ENCODE assay signal across 13 cellular contexts in the genomic region with DNA sequence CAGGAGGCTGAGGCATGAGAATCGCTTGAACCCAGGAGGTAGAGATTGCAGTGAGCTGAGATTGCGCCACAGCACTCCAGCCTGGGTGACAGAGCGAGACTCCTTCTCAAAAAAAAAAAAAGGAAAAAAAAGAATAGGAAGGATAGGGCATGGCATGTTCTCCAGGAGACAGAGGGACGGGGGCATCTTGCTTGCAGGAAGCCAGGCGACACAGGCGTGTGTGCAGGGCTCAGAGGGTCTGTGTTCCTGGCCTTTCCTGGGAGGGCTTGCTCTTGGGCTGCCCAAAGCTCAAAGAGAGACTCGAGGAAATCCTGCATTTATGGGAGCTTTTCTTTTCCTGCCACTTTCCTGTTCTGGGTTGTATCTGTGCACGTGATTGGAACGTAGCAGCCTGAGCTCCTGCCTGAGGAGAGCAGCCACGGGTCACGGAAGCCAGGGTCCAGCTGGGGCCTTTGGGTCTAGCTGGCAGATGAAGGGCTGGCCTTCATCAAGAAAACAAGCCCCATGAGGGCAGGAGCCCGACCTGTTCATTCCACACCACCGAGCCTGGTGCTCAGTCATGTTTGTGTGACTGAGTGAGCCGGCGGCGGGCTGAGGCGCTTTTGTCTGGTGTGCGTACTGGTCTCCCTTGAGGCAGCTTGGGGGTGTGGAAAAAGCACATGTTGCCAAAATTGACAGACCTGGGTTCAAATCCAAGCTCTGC. TPM values are rescaled to one million over a fixed set of nuclear protein-coding genes. Genes with fewer than 3 reads are reported as not detected.
A peak's percentile ranks its signal among the peaks of the same experiment; 100 is the strongest.
DNase-seq lines count a peak whose midpoint lies in the region; ATAC-seq, FAIRE-seq and TF ChIP-seq lines count a peak whose summit lies in the region.
"Had no signal": no experiment of that assay in that cellular context is flagged by ENCODE, and none has a peak within 500 bp of the region (broad histone marks: within the 10 kb centered on the region; RNA-seq: fewer than 3 reads in every experiment).

No MANE protein-coding gene starts in this region.

- DNase-seq in RWPE1 (ENCODE audit: low spot score) (no peak), H1 (ENCODE audit: low read depth in 1 of 2, low spot score in 2 of 2) (no peak), lung (ENCODE audit: low spot score) (no peak), NCI-H774 (lab: John Stamatoyannopoulos, UW) (no peak), nucleus accumbens (lab: John Stamatoyannopoulos, UW) (no peak), mesenchymal stem cell (no peak), NCI-H1436 (lab: John Stamatoyannopoulos, UW) (no peak)
- DNase-seq: activated gamma-delta T cell treated with Interleukin-2 at 50 U/mL for 16 hours; CD8-positive, alpha-beta T cell; NCI-H1105; NCI-H510A treated with DMSO at 0.1 percent for 48 hours had no signal

- H3K79me1 ChIP-seq in H1 (ENCODE audit: low read depth, low read length), result peaks cover 35% of the 10 kb centered on the region
- peaks cover under 1% of the 10 kb centered on the region for H3K79me1 ChIP-seq in mesenchymal stem cell (replicated peaks; ENCODE audit: low read length, poor library complexity, severe bottlenecking)

- H4K5ac ChIP-seq in H1 (ENCODE audit: insufficient read length, low read depth, low read length), result no peak overlapping the region

- no peak overlapping the region for H3K23ac ChIP-seq in H1 (ENCODE audit: insufficient read length)
- no peak overlapping the region for H3K23ac ChIP-seq in mesenchymal stem cell (ENCODE audit: low read length in 2 of 2)

- H2BK20ac ChIP-seq in H1 (ENCODE audit: low read length), result no peak overlapping the region

- ATAC-seq in lung (ENCODE audit: insufficient read depth, low FRiP score), result no peak
- ATAC-seq: CD8-positive, alpha-beta T cell had no signal

- CTCF ChIA-PET in RWPE1 (lab: Yijun Ruan, JAX), result interaction anchor here (0.6 to 0.9 kb wide), 4 partner anchors 14 to 220 kb away, joined by 3 to 5 read pairs (median 4); no protein-coding TSS in a partner anchor
- CTCF ChIA-PET in H1 (lab: Charles Lee; ENCODE audit: partially characterized antibody), result interaction anchor here (0.8 to 6.2 kb wide), 10 partner anchors 9 to 70 kb away, joined by 3 to 39 read pairs (median 5); no protein-coding TSS in a partner anchor

- peaks cover 12 to 39% (median 20%) of the 10 kb centered on the region in 4 experiments for H3K36me3 ChIP-seq in H1 (ENCODE audit: control insufficient read depth in 2 of 4, insufficient read depth in 4 of 4, low read length in 3 of 4)
- H3K36me3 ChIP-seq in lung (ENCODE audit: control insufficient read depth in 2 of 2, insufficient read depth in 2 of 2, low read length in 2 of 2), result peaks cover 4 to 52% of the 10 kb centered on the region in 2 donors
- peaks cover 8 to 37% of the 10 kb centered on the region in 2 donors for H3K36me3 ChIP-seq in stomach smooth muscle (ENCODE audit: control insufficient read depth in 2 of 2, insufficient read depth in 2 of 2, low read length in 2 of 2)
- H3K36me3 ChIP-seq in mesenchymal stem cell (ENCODE audit: control insufficient read depth in 1 of 2, insufficient read depth in 2 of 2, low read depth in 1 of 2, low read length in 2 of 2), result peaks cover 58 to 95% of the 10 kb centered on the region in 2 experiments

- no peaks in the 10 kb centered on the region; a peak in 1 of 7 replicates for H3K27me3 ChIP-seq in H1 (replicated peaks in 1 of 4; ENCODE audit: control insufficient read depth in 3 of 4, extremely low read depth in 1 of 4, insufficient read depth in 3 of 4, low read length in 3 of 4)
- no peaks in the 10 kb centered on the region for H3K27me3 ChIP-seq in lung (ENCODE audit: control insufficient read depth, insufficient read depth)
- no peaks in the 10 kb centered on the region for H3K27me3 ChIP-seq in stomach smooth muscle (ENCODE audit: control insufficient read depth in 1 of 2, insufficient read depth in 2 of 2, low read length in 2 of 2)
- no peaks in the 10 kb centered on the region for H3K27me3 ChIP-seq in mesenchymal stem cell (ENCODE audit: control insufficient read depth in 1 of 2, insufficient read depth in 1 of 2, low read length in 2 of 2)

- no peak overlapping the region for H3K4me3 ChIP-seq in H1 (ENCODE audit: extremely low read depth in 1 of 4, insufficient read depth in 2 of 4, low read depth in 3 of 4, low read length in 4 of 4)
- H3K4me3 ChIP-seq in lung, result no peak overlapping the region
- H3K4me3 ChIP-seq in stomach smooth muscle (ENCODE audit: low read length in 2 of 2), result no peak overlapping the region
- H3K4me3 ChIP-seq in mesenchymal stem cell (ENCODE audit: insufficient read depth in 1 of 2, low read depth in 1 of 2, low read length in 2 of 2), result no peak overlapping the region

- no peak overlapping the region for H2BK120ac ChIP-seq in H1 (replicated peaks; ENCODE audit: low read depth, low read length)
- H2BK120ac ChIP-seq in mesenchymal stem cell (ENCODE audit: low read depth, low read length), result no peak overlapping the region

- no peak overlapping the region for H3K4ac ChIP-seq in H1 (replicated peaks; ENCODE audit: insufficient read length, low read depth, low read length)
- H3K4ac ChIP-seq in mesenchymal stem cell (ENCODE audit: low read depth in 1 of 2, low read length in 2 of 2), result no peak overlapping the region

- 93% methylated on average over 15 of the region's 18 CpGs; no CpG with 5 or more reads in 1 of the 2 experiments for WGBS in H1 (ENCODE audit: extremely low coverage in 1 of 2, insufficient coverage in 1 of 2, insufficient read length in 1 of 2, insufficient replicate concordance in 2 of 2, low coverage in 1 of 2, low lambda C conversion rate in 2 of 2, missing lambda C conversion rate in 1 of 2), 2 experiments
- WGBS in lung, 2 donors, result 74 to 83% methylated on average over 17 to 18 of the region's 18 CpGs
- WGBS in mesenchymal stem cell, result 94% methylated on average over 18 of the region's 18 CpGs

- POLR2A ChIA-PET in RWPE1 (lab: Yijun Ruan, JAX; ENCODE audit: low non-redundant PET) (interaction anchor here (0.6 to 0.7 kb wide), 2 partner anchors 14 to 187 kb away, joined by 4 read pairs; no protein-coding TSS in a partner anchor), H1 (lab: Charles Lee; ENCODE audit: partially characterized antibody) (interaction anchor here (1.0 to 3.5 kb wide), 8 partner anchors 10 to 52 kb away, joined by 3 to 15 read pairs (median 7); partner anchors contain the start of gene ACTN4)

- H3K23me2 ChIP-seq in H1 (ENCODE audit: low read depth, low read length), result no peaks in the 10 kb centered on the region

- H4K20me1 ChIP-seq in H1 (replicated peaks in 1 of 2; ENCODE audit: control insufficient read depth in 1 of 2, insufficient read depth in 2 of 2, low read length in 2 of 2), result peaks cover 18 to 31% of the 10 kb centered on the region in 2 experiments

- no peak overlapping the region for H2AK5ac ChIP-seq in H1 (ENCODE audit: low read depth, low read length)
- no peak overlapping the region for H2AK5ac ChIP-seq in mesenchymal stem cell (ENCODE audit: low read length, severe bottlenecking)

- TF ChIP-seq CTCF in RWPE1 (conservative IDR thresholded peaks at IDR 0.05; ENCODE audit: low read depth) (no peak), H1 (IDR thresholded peaks at IDR 0.05; ENCODE audit: control extremely low read depth in 1 of 3, insufficient read depth in 1 of 3, low read depth in 1 of 3, low read length in 3 of 3) (no peak), lung (IDR thresholded peaks at IDR 0.05; ENCODE audit: control extremely low read depth, extremely low read depth) (no peak)

- no peaks in the 10 kb centered on the region for H3K9me3 ChIP-seq in H1 (ENCODE audit: insufficient read depth in 2 of 2, low read depth in 1 of 2, low read length in 1 of 2)
- H3K9me3 ChIP-seq in lung (ENCODE audit: control insufficient read depth in 2 of 2, insufficient read depth in 1 of 2, low read length in 1 of 2), result no peaks in the 10 kb centered on the region
- no peaks in the 10 kb centered on the region for H3K9me3 ChIP-seq in stomach smooth muscle (ENCODE audit: control insufficient read depth in 2 of 2, low read length in 2 of 2)
- no peaks in the 10 kb centered on the region for H3K9me3 ChIP-seq in mesenchymal stem cell (ENCODE audit: control insufficient read depth, low read length)

- H4K91ac ChIP-seq in H1 (replicated peaks; ENCODE audit: insufficient read length, low read length) (no peak overlapping the region), mesenchymal stem cell (ENCODE audit: low read length) (no peak overlapping the region)

- H2AFZ ChIP-seq in H1 (ENCODE audit: low read length), result no peak overlapping the region
- H2AFZ ChIP-seq in mesenchymal stem cell (ENCODE audit: low read depth, low read length), result no peak overlapping the region

- H3K9ac ChIP-seq in H1 (replicated peaks in 1 of 4; ENCODE audit: extremely low read depth in 1 of 4, low read depth in 3 of 4, low read length in 3 of 4), result no peak overlapping the region
- no peak overlapping the region for H3K9ac ChIP-seq in stomach smooth muscle (ENCODE audit: low read length in 2 of 2)
- H3K9ac ChIP-seq in mesenchymal stem cell (ENCODE audit: low read length), result no peak overlapping the region

- no peak overlapping the region for H3K14ac ChIP-seq in H1 (ENCODE audit: insufficient read length)
- no peak overlapping the region for H3K14ac ChIP-seq in mesenchymal stem cell (ENCODE audit: low read length in 2 of 2)

- no peak overlapping the region for H3K56ac ChIP-seq in H1 (replicated peaks; ENCODE audit: insufficient read length, low read depth, low read length)

- no peak for TF ChIP-seq RAD21 in H1 (IDR thresholded peaks at IDR 0.05 in 1 of 2, conservative IDR thresholded peaks at IDR 0.05 in 1 of 2; ENCODE audit: low read depth in 2 of 2, low read length in 2 of 2)

- H2BK15ac ChIP-seq in H1 (ENCODE audit: low read length), result no peak overlapping the region
- H2BK15ac ChIP-seq in mesenchymal stem cell (ENCODE audit: low read depth, poor library complexity, severe bottlenecking), result no peak overlapping the region

- no peak overlapping the region for H3K4me2 ChIP-seq in H1 (ENCODE audit: insufficient read depth in 1 of 2, low read depth in 2 of 2, low read length in 2 of 2)
- H3K4me2 ChIP-seq in mesenchymal stem cell (ENCODE audit: low read length, poor library complexity, severe bottlenecking), result no peak overlapping the region

- H2BK12ac ChIP-seq in H1 (ENCODE audit: low read depth, low read length) (no peak overlapping the region), mesenchymal stem cell (ENCODE audit: low read length in 2 of 2) (no peak overlapping the region)

- H3K4me1 ChIP-seq in H1 (replicated peaks in 1 of 4; ENCODE audit: control insufficient read depth in 3 of 4, insufficient read depth in 4 of 4, low read length in 3 of 4) (peaks cover 0 to 16% (median 10%) of the 10 kb centered on the region in 4 experiments; a peak in 5 of 7 replicates), lung (ENCODE audit: control insufficient read depth in 2 of 2, insufficient read depth in 2 of 2, low read length in 2 of 2) (peaks cover 8 to 47% of the 10 kb centered on the region in 2 donors), stomach smooth muscle (ENCODE audit: control insufficient read depth, insufficient read depth, low read length) (peaks cover 76% of the 10 kb centered on the region), mesenchymal stem cell (ENCODE audit: control insufficient read depth, insufficient read depth, low read depth, low read length) (peaks cover 70% of the 10 kb centered on the region)

- FAIRE-seq in H1 (lab: Jason Lieb, UNC), result no peak
- FAIRE-seq: frontal cortex had no signal

- H3K18ac ChIP-seq in H1 (ENCODE audit: extremely low read depth, low read length) (no peak overlapping the region), mesenchymal stem cell (ENCODE audit: low read depth in 1 of 2, low read length in 2 of 2) (no peak overlapping the region)

- H3K79me2 ChIP-seq in H1 (ENCODE audit: control insufficient read depth in 1 of 2, insufficient read depth in 2 of 2, low read length in 2 of 2), result peaks cover 0 to 49% of the 10 kb centered on the region in 2 experiments; a peak in 2 of 4 replicates

- no peak for TF ChIP-seq POLR2A in H1 (IDR thresholded peaks at IDR 0.05; ENCODE audit: control extremely low read depth in 1 of 2, low read depth in 2 of 2, low read length in 2 of 2)

- peak overlapping the region; percentile 87 for H3K27ac ChIP-seq in RWPE1
- H3K27ac ChIP-seq in H1 (ENCODE audit: low read depth, low read length), result no peak overlapping the region
- H3K27ac ChIP-seq in lung (ENCODE audit: low read depth in 1 of 2, low read length in 1 of 2), result peak overlapping the region; percentile 23 to 59
- peak overlapping the region; percentile 80 for H3K27ac ChIP-seq in stomach smooth muscle (ENCODE audit: low read length)
- H3K27ac ChIP-seq in mesenchymal stem cell (ENCODE audit: low read length, poor library complexity, severe bottlenecking), result no peak overlapping the region

- no peak for TF ChIP-seq EP300 in H1 (IDR thresholded peaks at IDR 0.05; ENCODE audit: borderline replicate concordance in 1 of 2, low read depth in 2 of 2, low read length in 2 of 2)

- H4K8ac ChIP-seq in H1 (ENCODE audit: extremely low read depth, insufficient read depth, low read length) (peak overlapping the region; percentile 79; the same call in 1 of the 2 replicates), mesenchymal stem cell (ENCODE audit: low read length) (no peak overlapping the region)

- H2BK5ac ChIP-seq in H1 (ENCODE audit: low read depth, low read length), result no peak overlapping the region
- no peak overlapping the region for H2BK5ac ChIP-seq in mesenchymal stem cell (ENCODE audit: low read depth, low read length, poor library complexity, severe bottlenecking)

RNA-seq across cellular contexts. Expression of gene CAPN12, which starts 44.5 kb away (rescaled TPM):
- 7.9 and 8.8 TPM in 2 replicates for total RNA-seq in H1 (2021; fragmentation: NEBNext Ultra II Directional; extraction: Animal tissue kit (Norgen Biotek cat#: 25700))
- polyA plus RNA-seq in H1 (2011; rRNA removed) (20.0 and 25.9 TPM in 2 replicates), lung (10 to 100 TPM in 1 of 2 donors, 1 to 10 TPM in 1; 4.9 to 17.8 TPM)
- 16.5 TPM for polyA plus RNA-seq in H1 (2011; cell fraction: cytosol; rRNA removed)
- 58.9 TPM for polyA plus RNA-seq in H1 (2011; cell fraction: nucleus; rRNA removed)
- 4.8 to 13.3 TPM (median 8.3 TPM) in 4 replicates for polyA plus RNA-seq in H1 (2012, experiment 1 of 2)
- polyA plus RNA-seq in H1 (2012, experiment 2 of 2), result 4.3 TPM
- polyA plus RNA-seq in H1 (2013, experiment 1 of 2), result 13.2 TPM
- 11.1 TPM for polyA plus RNA-seq in H1 (2013, experiment 2 of 2)
- polyA minus RNA-seq in H1 (2011; rRNA and poly(A)+ RNA removed), result 3.7 and 5.0 TPM in 2 replicates
- 6.4 TPM for polyA minus RNA-seq in H1 (2011; cell fraction: cytosol; rRNA and poly(A)+ RNA removed)
- polyA minus RNA-seq in H1 (2011; cell fraction: nucleus; rRNA and poly(A)+ RNA removed), result 10.9 TPM
- 1 to 10 TPM; 2.0 to 7.1 TPM for total RNA-seq in lung
- polyA plus RNA-seq in mesenchymal stem cell (2013, experiment 1 of 2), result 1.6 TPM
- polyA plus RNA-seq in mesenchymal stem cell (2013, experiment 2 of 2), result 1.5 TPM

RNA-seq across cellular contexts. Expression of gene ACTN4, which starts 52.3 kb away (rescaled TPM):
- 520 and 530 TPM in 2 replicates for total RNA-seq in H1 (2021; fragmentation: NEBNext Ultra II Directional; extraction: Animal tissue kit (Norgen Biotek cat#: 25700))
- polyA plus RNA-seq in H1 (2011; rRNA removed) (211 and 281 TPM in 2 replicates), lung (100 to 1,000 TPM; 229 to 394 TPM)
- polyA plus RNA-seq in H1 (2011; cell fraction: cytosol; rRNA removed), result 223 TPM
- 1,059 TPM for polyA plus RNA-seq in H1 (2011; cell fraction: nucleus; rRNA removed)
- 374 to 504 TPM (median 451 TPM) in 4 replicates for polyA plus RNA-seq in H1 (2012, experiment 1 of 2)
- polyA plus RNA-seq in H1 (2012, experiment 2 of 2), result 171 TPM
- polyA plus RNA-seq in H1 (2013, experiment 1 of 2), result 279 TPM
- polyA plus RNA-seq in H1 (2013, experiment 2 of 2), result 254 TPM
- 190 and 202 TPM in 2 replicates for polyA minus RNA-seq in H1 (2011; rRNA and poly(A)+ RNA removed)
- 103 TPM for polyA minus RNA-seq in H1 (2011; cell fraction: cytosol; rRNA and poly(A)+ RNA removed)
- polyA minus RNA-seq in H1 (2011; cell fraction: nucleus; rRNA and poly(A)+ RNA removed), result 171 TPM
- total RNA-seq in lung, result 100 to 1,000 TPM; 339 to 552 TPM
- polyA plus RNA-seq in mesenchymal stem cell (2013, experiment 1 of 2), result 259 TPM
- polyA plus RNA-seq in mesenchymal stem cell (2013, experiment 2 of 2), result 250 TPM

Comparison
In these comparisons a context has a peak if more than half of its experiments do, and no peak if none do; other contexts are left out.
1. H3K27ac ChIP-seq: peak in RWPE1 (single experiment), lung (2 of 2) and stomach smooth muscle (single experiment); none in H1 (single experiment) and mesenchymal stem cell (single experiment).